Comparison of ENCODE assay signal across 10 cellular contexts in the genomic region with DNA sequence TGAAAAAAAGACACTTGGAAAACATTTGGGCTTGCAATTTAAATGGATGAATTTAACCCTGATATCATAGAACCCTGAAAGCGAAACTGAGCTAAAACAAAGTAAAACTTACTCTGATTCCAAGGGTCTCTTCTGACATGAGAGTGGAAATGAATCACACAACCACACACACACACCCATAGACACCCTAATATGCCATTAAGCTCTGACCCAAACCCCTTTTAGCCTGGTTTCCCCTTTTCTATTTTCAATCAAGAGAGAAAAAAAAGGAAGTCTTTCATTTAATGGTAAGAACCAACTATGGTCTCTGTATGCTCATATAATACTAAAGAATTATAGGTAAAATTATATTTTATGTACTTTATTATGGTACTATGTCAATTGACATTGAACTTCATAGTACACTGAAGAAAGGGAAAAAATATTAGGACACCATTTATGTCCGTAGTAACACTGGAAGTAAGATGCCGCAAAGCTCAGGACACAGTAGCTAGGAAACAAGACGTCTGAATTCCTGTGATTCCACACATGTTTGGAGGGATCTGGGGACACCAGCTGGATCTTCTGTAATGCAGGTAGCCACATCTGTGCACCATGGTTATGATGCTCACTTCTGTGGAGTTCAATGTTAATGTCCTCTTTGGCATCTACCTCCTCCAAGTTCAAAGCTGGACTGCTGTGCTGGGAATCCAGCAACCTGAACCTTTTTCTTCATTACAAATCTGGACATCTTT.
DNase-seq lines count a peak whose midpoint lies in the region; ATAC-seq, FAIRE-seq and TF ChIP-seq lines count a peak whose summit lies in the region.
"Had no signal": no experiment of that assay in that cellular context is flagged by ENCODE, and none has a peak within 500 bp of the region (broad histone marks: within the 10 kb centered on the region; RNA-seq: fewer than 3 reads in every experiment).

No MANE protein-coding gene starts in this region.

- peak overlapping the region; percentile 76 for H3K23ac ChIP-seq in IMR-90 (ENCODE audit: low read depth, low read length)
- no peak overlapping the region for H3K23ac ChIP-seq in H1 (ENCODE audit: insufficient read length)

- H2AK9ac ChIP-seq in IMR-90 (replicated peaks; ENCODE audit: low read depth, low read length, poor library complexity): no peak overlapping the region

- H3K36me3 ChIP-seq in IMR-90 (ENCODE audit: control insufficient read depth, insufficient read depth, low read length) (no peaks in the 10 kb centered on the region), H1 (ENCODE audit: control insufficient read depth in 2 of 4, insufficient read depth in 4 of 4, low read length in 3 of 4) (no peaks in the 10 kb centered on the region), suprapubic skin (no peaks in the 10 kb centered on the region), WERI-Rb-1 (no peaks in the 10 kb centered on the region)

- H4K5ac ChIP-seq in IMR-90 (ENCODE audit: low read depth, low read length) (peak overlapping the region; percentile 99), H1 (ENCODE audit: insufficient read length, low read depth, low read length) (no peak overlapping the region)

- H2AFZ ChIP-seq in IMR-90 (replicated peaks; ENCODE audit: low read length, poor library complexity) (no peak overlapping the region), H1 (ENCODE audit: low read length) (no peak overlapping the region)

- H3K4me1 ChIP-seq in IMR-90 (ENCODE audit: control insufficient read depth, insufficient read depth, low read length) (peaks cover 10% of the 10 kb centered on the region), H1 (replicated peaks in 1 of 4; ENCODE audit: control insufficient read depth in 3 of 4, insufficient read depth in 4 of 4, low read length in 3 of 4) (no peaks in the 10 kb centered on the region; a peak in 1 of 7 replicates), suprapubic skin (peaks cover 38% of the 10 kb centered on the region)

- peak overlapping the region; percentile 74 for H3K14ac ChIP-seq in IMR-90 (replicated peaks; ENCODE audit: low read depth, low read length)
- no peak overlapping the region for H3K14ac ChIP-seq in H1 (ENCODE audit: insufficient read length)

- H4K8ac ChIP-seq in IMR-90 (ENCODE audit: low read depth in 2 of 2, low read length in 2 of 2) (peak overlapping the region; percentile 41 to 59), H1 (ENCODE audit: extremely low read depth, insufficient read depth, low read length) (no peak overlapping the region)

- H2BK5ac ChIP-seq in IMR-90 (ENCODE audit: low read depth, low read length, poor library complexity, severe bottlenecking) (peak overlapping the region; percentile 84), H1 (ENCODE audit: low read depth, low read length) (no peak overlapping the region)

- H4K20me1 ChIP-seq in IMR-90 (ENCODE audit: insufficient read depth, low read length) (no peaks in the 10 kb centered on the region), H1 (replicated peaks in 1 of 2; ENCODE audit: control insufficient read depth in 1 of 2, insufficient read depth in 2 of 2, low read length in 2 of 2) (no peaks in the 10 kb centered on the region)

- H3K9me1 ChIP-seq in IMR-90 (ENCODE audit: insufficient read depth, low read length): peaks cover 3% of the 10 kb centered on the region; the same call in 1 of the 2 replicates

- no TSS peak for BruUV-seq in IMR-90 (replicated peaks; lab: Mats Ljungman, UMichigan)

- H3K79me2 ChIP-seq in H1 (ENCODE audit: control insufficient read depth in 1 of 2, insufficient read depth in 2 of 2, low read length in 2 of 2): no peaks in the 10 kb centered on the region

- POLR2A ChIA-PET in IMR-90 (lab: Charles Lee; ENCODE audit: unreplicated experiment) (interaction anchor here (0.5 to 0.8 kb wide), 3 partner anchors 216 to 423 kb away, joined by 3 to 5 read pairs (median 3); no protein-coding TSS in a partner anchor), H1 (lab: Charles Lee; ENCODE audit: partially characterized antibody) (no interaction called here)

- H3K56ac ChIP-seq in IMR-90 (ENCODE audit: extremely low read depth, insufficient read depth, low read length): no peak overlapping the region; the same call in 1 of the 2 replicates
- H3K56ac ChIP-seq in H1 (replicated peaks; ENCODE audit: insufficient read length, low read depth, low read length): no peak overlapping the region

- H3K18ac ChIP-seq in IMR-90 (ENCODE audit: low read depth, low read length) (peak overlapping the region; percentile 92), H1 (ENCODE audit: extremely low read depth, low read length) (no peak overlapping the region)

- H2BK20ac ChIP-seq in IMR-90 (ENCODE audit: low read depth, low read length): peak overlapping the region; percentile 92
- no peak overlapping the region for H2BK20ac ChIP-seq in H1 (ENCODE audit: low read length)

- H3K4me2 ChIP-seq in IMR-90 (ENCODE audit: low read depth, low read length) (peak overlapping the region; percentile 55; the same call in 1 of the 2 replicates), H1 (ENCODE audit: insufficient read depth in 1 of 2, low read depth in 2 of 2, low read length in 2 of 2) (no peak overlapping the region)

- dilution Hi-C loops in IMR-90 (cut with HindIII; ENCODE audit: low sequenced_read_pairs, unreplicated experiment): no loop called here

- peak overlapping the region; percentile 78 for H3K4ac ChIP-seq in IMR-90 (ENCODE audit: low read depth, low read length)
- no peak overlapping the region for H3K4ac ChIP-seq in H1 (replicated peaks; ENCODE audit: insufficient read length, low read depth, low read length)

- TF ChIP-seq RAD21 in IMR-90 (IDR thresholded peaks at IDR 0.05; ENCODE audit: low read length): no peak
- TF ChIP-seq RAD21 in H1 (IDR thresholded peaks at IDR 0.05 in 1 of 2, conservative IDR thresholded peaks at IDR 0.05 in 1 of 2; ENCODE audit: low read depth in 2 of 2, low read length in 2 of 2): no peak; a peak in 1 of 4 replicates

- H2BK120ac ChIP-seq in IMR-90 (ENCODE audit: low read depth, low read length): peak overlapping the region; percentile 93
- no peak overlapping the region for H2BK120ac ChIP-seq in H1 (replicated peaks; ENCODE audit: low read depth, low read length)

- H2AK5ac ChIP-seq in IMR-90 (ENCODE audit: low read depth, low read length) (peak overlapping the region; percentile 89), H1 (ENCODE audit: low read depth, low read length) (no peak overlapping the region)

- FAIRE-seq in H1 (lab: Jason Lieb, UNC): no peak
- FAIRE-seq: G401.6 had no signal

- CTCF ChIA-PET in IMR-90 (lab: Yijun Ruan, JAX): interaction anchor here (0.5 to 1.1 kb wide), 6 partner anchors 39 to 517 kb away, joined by 3 to 5 read pairs (median 4); no protein-coding TSS in a partner anchor
- CTCF ChIA-PET in H1 (lab: Charles Lee; ENCODE audit: partially characterized antibody): interaction anchor here (0.7 to 6.2 kb wide), 43 partner anchors 8 to 606 kb away, joined by 3 to 43 read pairs (median 4); partner anchors contain the start of genes ELL2 and RHOBTB3

- H3K27me3 ChIP-seq in IMR-90 (ENCODE audit: control insufficient read depth, insufficient read depth, low read length) (no peaks in the 10 kb centered on the region), H1 (replicated peaks in 1 of 4; ENCODE audit: control insufficient read depth in 3 of 4, extremely low read depth in 1 of 4, insufficient read depth in 3 of 4, low read length in 3 of 4) (no peaks in the 10 kb centered on the region), suprapubic skin (no peaks in the 10 kb centered on the region), WERI-Rb-1 (ENCODE audit: insufficient read depth, low read depth, severe bottlenecking) (no peaks in the 10 kb centered on the region)

- TF ChIP-seq EP300 in H1 (IDR thresholded peaks at IDR 0.05; ENCODE audit: borderline replicate concordance in 1 of 2, low read depth in 2 of 2, low read length in 2 of 2) (no peak), suprapubic skin (IDR thresholded peaks at IDR 0.05) (no peak)

- WGBS in IMR-90 (ENCODE audit: extremely low coverage in 2 of 2, insufficient read length in 1 of 2), 2 experiments: 88% methylated on average over 3 of the region's 4 CpGs; no CpG with 5 or more reads in 1 of the 2 experiments
- 85% methylated on average over 4 of the region's 4 CpGs; no CpG with 5 or more reads in 1 of the 2 experiments for WGBS in H1 (ENCODE audit: extremely low coverage in 1 of 2, insufficient coverage in 1 of 2, insufficient read length in 1 of 2, insufficient replicate concordance in 2 of 2, low coverage in 1 of 2, low lambda C conversion rate in 2 of 2, missing lambda C conversion rate in 1 of 2), 2 experiments
- 78% methylated on average over 4 of the region's 4 CpGs for WGBS in suprapubic skin

- H3K79me1 ChIP-seq in IMR-90 (ENCODE audit: low read depth in 1 of 2, low read length in 2 of 2) (peaks cover 0 to 15% of the 10 kb centered on the region in 2 experiments; a peak in 1 of 4 replicates), H1 (ENCODE audit: low read depth, low read length) (no peaks in the 10 kb centered on the region)

- H2BK12ac ChIP-seq in H1 (ENCODE audit: low read depth, low read length): no peak overlapping the region

- H2BK15ac ChIP-seq in IMR-90 (ENCODE audit: low read depth, low read length) (peak overlapping the region; percentile 36; the same call in 2 of the 3 replicates), H1 (ENCODE audit: low read length) (no peak overlapping the region)

- no peaks in the 10 kb centered on the region for H3K23me2 ChIP-seq in H1 (ENCODE audit: low read depth, low read length)

- H3K9me3 ChIP-seq in IMR-90 (ENCODE audit: control insufficient read depth, insufficient read depth, low read length) (no peaks in the 10 kb centered on the region), H1 (ENCODE audit: insufficient read depth in 2 of 2, low read depth in 1 of 2, low read length in 1 of 2) (no peaks in the 10 kb centered on the region), suprapubic skin (no peaks in the 10 kb centered on the region), WERI-Rb-1 (ENCODE audit: severe bottlenecking) (no peaks in the 10 kb centered on the region)

- no peak for DNase-seq in IMR-90
- no peak for DNase-seq in H1 (ENCODE audit: low read depth in 1 of 2, low spot score in 2 of 2)
- no peak for DNase-seq in suprapubic skin (ENCODE audit: low spot score in 2 of 2)
- DNase-seq in WERI-Rb-1: no peak
- DNase-seq in stimulated activated CD4-positive, alpha-beta T cell treated with anti-CD3 and anti-CD28 coated beads, Interleukin-1b, Interleukin-23, amount 100 ng/mL, for 48 hours: no peak
- no peak for DNase-seq in NCI-H1694 treated with DMSO at 0.1 percent for 48 hours (lab: John Stamatoyannopoulos, UW)
- DNase-seq: activated CD8-positive, alpha-beta memory T cell treated with anti-CD3 and anti-CD28 coated beads, Interleukin-2, amount 50 U/mL, for 48 hours; left ventricle myocardium superior had no signal

- H3K9ac ChIP-seq in IMR-90 (ENCODE audit: low read depth, low read length): peak overlapping the region; percentile 61; the same call in 1 of the 2 replicates
- peak overlapping the region in 1 of 4 experiments; percentile 22; a peak in 1 of 7 replicates for H3K9ac ChIP-seq in H1 (replicated peaks in 1 of 4; ENCODE audit: extremely low read depth in 1 of 4, low read depth in 3 of 4, low read length in 3 of 4)

- no peak for TF ChIP-seq CTCF in IMR-90 (conservative IDR thresholded peaks at IDR 0.05; ENCODE audit: low read depth, low read length)
- no peak for TF ChIP-seq CTCF in H1 (IDR thresholded peaks at IDR 0.05; ENCODE audit: control extremely low read depth in 1 of 3, insufficient read depth in 1 of 3, low read depth in 1 of 3, low read length in 3 of 3)
- TF ChIP-seq CTCF in suprapubic skin (IDR thresholded peaks at IDR 0.05): no peak
- no peak for TF ChIP-seq CTCF in WERI-Rb-1 (IDR thresholded peaks at IDR 0.05; ENCODE audit: low read depth, low read length)

- ATAC-seq in GM19351 (IDR thresholded peaks at IDR 0.05; ENCODE audit: unreplicated experiment): peak; percentile 45
- peak; percentile 4; the same call in 1 of the 2 replicates for ATAC-seq in IMR-90 (ENCODE audit: low read depth)

- TF ChIP-seq POLR2A in IMR-90 (IDR thresholded peaks at IDR 0.05; ENCODE audit: low read depth, low read length) (no peak), H1 (IDR thresholded peaks at IDR 0.05; ENCODE audit: control extremely low read depth in 1 of 2, low read depth in 2 of 2, low read length in 2 of 2) (no peak), suprapubic skin (IDR thresholded peaks at IDR 0.05) (no peak)

- H4K91ac ChIP-seq in IMR-90 (ENCODE audit: insufficient read depth, low read depth, low read length) (peak overlapping the region; percentile 67), H1 (replicated peaks; ENCODE audit: insufficient read length, low read length) (no peak overlapping the region)

- H3K4me3 ChIP-seq in IMR-90 (ENCODE audit: insufficient read depth, low read depth, low read length) (no peak overlapping the region), H1 (ENCODE audit: extremely low read depth in 1 of 4, insufficient read depth in 2 of 4, low read depth in 3 of 4, low read length in 4 of 4) (no peak overlapping the region), suprapubic skin (no peak overlapping the region), WERI-Rb-1 (ENCODE audit: low read depth, low read length) (no peak overlapping the region)

- intact Hi-C loops in IMR-90 (cut with micrococcal nuclease): loop anchor here (2.0 to 10.0 kb wide), 7 partner anchors 40 to 315 kb away; no protein-coding TSS in a partner anchor

- H3K27ac ChIP-seq in IMR-90 (ENCODE audit: insufficient read depth, low read length) (peak overlapping the region; percentile 70; the same call in 1 of the 2 replicates), H1 (ENCODE audit: low read depth, low read length) (no peak overlapping the region), suprapubic skin (peak overlapping the region; percentile 70), WERI-Rb-1 (no peak overlapping the region)

- in situ Hi-C loops in IMR-90 (cut with MboI; ENCODE audit: low sequenced_read_pairs): loop anchor here (5.0 kb wide), 1 partner anchor 480 kb away; no protein-coding TSS in a partner anchor

Comparison
In these comparisons a context has a peak if more than half of its experiments do, and no peak if none do; other contexts are left out.
1. H3K27ac ChIP-seq: peak in IMR-90 (single experiment) and suprapubic skin (single experiment); none in H1 (single experiment) and WERI-Rb-1 (single experiment).